29 cellular contexts compared by ENCODE assay signal in the genomic region with DNA sequence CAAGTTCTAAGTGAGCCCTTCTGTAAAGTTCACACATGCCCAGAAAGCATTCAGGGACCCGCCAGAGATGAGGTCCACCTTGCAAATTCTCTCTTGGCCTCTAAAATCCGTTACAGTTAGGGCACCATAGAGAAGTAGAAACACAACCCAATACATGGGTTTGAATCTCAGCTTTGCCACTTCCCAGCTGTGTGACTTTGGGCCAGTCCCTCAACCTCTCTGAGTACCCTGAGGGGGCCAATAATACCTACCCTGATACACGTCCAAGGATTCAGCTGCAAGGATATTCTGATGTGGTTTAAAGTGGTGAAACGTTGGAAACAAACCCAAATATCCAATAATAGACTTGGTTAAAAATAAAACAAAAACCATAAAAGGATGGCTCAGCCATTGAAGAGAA. TPM values are rescaled to one million over a fixed set of nuclear protein-coding genes. Genes with fewer than 3 reads are reported as not detected.
DNase-seq lines count a peak whose midpoint lies in the region; ATAC-seq, FAIRE-seq and TF ChIP-seq lines count a peak whose summit lies in the region.
"Had no signal": no experiment of that assay in that cellular context is flagged by ENCODE, and none has a peak within 500 bp of the region (broad histone marks: within the 10 kb centered on the region; RNA-seq: fewer than 3 reads in every experiment).

No MANE protein-coding gene starts in this region.

- TF ChIP-seq CTCF in HEK293 (tag by site-specific recombination; IDR thresholded peaks at IDR 0.05) = no peak
- TF ChIP-seq CTCF in K562 (IDR thresholded peaks at IDR 0.05 in 2 of 3, conservative IDR thresholded peaks at IDR 0.05 in 1 of 3; ENCODE audit: insufficient read depth in 2 of 3, low read depth in 1 of 3, low read length in 3 of 3) = no peak
- TF ChIP-seq CTCF in neural progenitor cell (IDR thresholded peaks at IDR 0.05) = no peak

- H3K79me2 ChIP-seq in K562 (ENCODE audit: control insufficient read depth, insufficient read depth, low read length) (no peaks in the 10 kb centered on the region), neural progenitor cell (ENCODE audit: low read depth) (peaks cover 38% of the 10 kb centered on the region)

- H3K27ac ChIP-seq in HEK293 (ENCODE audit: extremely low read depth, low read depth, low read length) = no peak overlapping the region
- no peak overlapping the region for H3K27ac ChIP-seq in K562 (ENCODE audit: extremely low read depth, low read depth, low read length)
- no peak overlapping the region for H3K27ac ChIP-seq in neural progenitor cell
- H3K27ac ChIP-seq: BLaER1 had no signal

- H3K9me1 ChIP-seq in K562 (ENCODE audit: control insufficient read depth, insufficient read depth, low read length) = no peaks in the 10 kb centered on the region

- WGBS in K562 (ENCODE audit: insufficient coverage, low coverage, missing lambda C conversion rate) = 0% methylated on average over 4 of the region's 4 CpGs

- peaks cover 41% of the 10 kb centered on the region for H3K27me3 Mint-ChIP-seq in neural progenitor cell (ENCODE audit: insufficient read depth, low read depth)

- peaks cover 71% of the 10 kb centered on the region for H3F3A ChIP-seq in neural progenitor cell (ENCODE audit: low read depth)

- H3K4me3 Mint-ChIP-seq in neural progenitor cell = no peak overlapping the region
- H3K4me3 Mint-ChIP-seq: CD4-positive, CD25-positive, alpha-beta regulatory T cell; CD8-positive, alpha-beta memory T cell had no signal

- peaks cover 24% of the 10 kb centered on the region for H3K4me1 Mint-ChIP-seq in neural progenitor cell

- no peaks in the 10 kb centered on the region for H3K36me3 Mint-ChIP-seq in neural progenitor cell
- H3K36me3 Mint-ChIP-seq: CD4-positive, CD25-positive, alpha-beta regulatory T cell had no signal

- no peak overlapping the region for H3K27ac Mint-ChIP-seq in neural progenitor cell
- H3K27ac Mint-ChIP-seq: CD14-positive monocyte; CD4-positive, alpha-beta memory T cell; CD4-positive, CD25-positive, alpha-beta regulatory T cell; CD8-positive, alpha-beta memory T cell had no signal

- H3K4me3 ChIP-seq in HEK293 (ENCODE audit: low read depth, low read length) (no peak overlapping the region), K562 (no peak overlapping the region), neural progenitor cell (no peak overlapping the region)
- H3K4me3 ChIP-seq: BLaER1, GM12878 had no signal

- H3K4me1 ChIP-seq in HEK293 (ENCODE audit: control insufficient read depth, insufficient read depth, low read length) (no peaks in the 10 kb centered on the region), K562 (replicated peaks in 1 of 2; ENCODE audit: control insufficient read depth in 2 of 2, insufficient read depth in 2 of 2, low read length in 2 of 2) (peaks cover 0 to 27% of the 10 kb centered on the region in 2 experiments; a peak in 3 of 5 replicates), neural progenitor cell (peaks cover 28% of the 10 kb centered on the region)
- H3K4me1 ChIP-seq: BE2C had no signal

- H3K36me3 ChIP-seq in HEK293 (ENCODE audit: control insufficient read depth in 2 of 2, insufficient read depth in 1 of 2, low read length in 2 of 2) (no peaks in the 10 kb centered on the region), K562 (ENCODE audit: control insufficient read depth, insufficient read depth, low read length) (no peaks in the 10 kb centered on the region), neural progenitor cell (no peaks in the 10 kb centered on the region)
- H3K36me3 ChIP-seq: BE2C, BLaER1 had no signal

- intact Hi-C loops in K562 (cut with micrococcal nuclease) = loop anchor here (2.0 to 10.0 kb wide), 4 partner anchors 125 to 452 kb away; no protein-coding TSS in a partner anchor

- in situ Hi-C loops in K562 (cut with MboI) = no loop called here

- POLR2A ChIA-PET in HEK293 (lab: Yijun Ruan, JAX) (no interaction called here), K562 (lab: Yijun Ruan, JAX) (interaction anchor here (0.6 kb wide), 1 partner anchor 225 kb away, joined by 3 read pairs; no protein-coding TSS in a partner anchor)

- H3K9me3 ChIP-seq in HEK293 (ENCODE audit: control insufficient read depth, insufficient read depth, low read depth, low read length) = no peaks in the 10 kb centered on the region
- no peaks in the 10 kb centered on the region for H3K9me3 ChIP-seq in K562 (replicated peaks; ENCODE audit: control insufficient read depth, insufficient read depth, low read depth, low read length)
- no peaks in the 10 kb centered on the region for H3K9me3 ChIP-seq in neural progenitor cell (ENCODE audit: low read depth)
- H3K9me3 ChIP-seq: BE2C had no signal

- peaks cover 15 to 40% of the 10 kb centered on the region in 2 experiments for H3K27me3 ChIP-seq in K562 (ENCODE audit: control insufficient read depth in 2 of 2, insufficient read depth in 2 of 2, low read length in 2 of 2)
- H3K27me3 ChIP-seq in neural progenitor cell = no peaks in the 10 kb centered on the region

- TF ChIP-seq POLR2A in K562 (conservative IDR thresholded peaks at IDR 0.05) = no peak

- TF ChIP-seq EP300 in K562 (IDR thresholded peaks at IDR 0.05; ENCODE audit: low read length) = no peak

- CTCF ChIA-PET in HEK293 (lab: Yijun Ruan, JAX) = interaction anchor here (0.6 to 1.2 kb wide), 5 partner anchors 19 to 452 kb away, joined by 3 read pairs; no protein-coding TSS in a partner anchor
- CTCF ChIA-PET in K562 (lab: Yijun Ruan, JAX; ENCODE audit: low intra/inter-chr PET ratio) = no interaction called here

- H4K20me1 ChIP-seq in K562 (replicated peaks; ENCODE audit: control insufficient read depth, insufficient read depth, low read length) (no peaks in the 10 kb centered on the region), neural progenitor cell (ENCODE audit: low read depth) (peaks cover 53% of the 10 kb centered on the region)

- H3K4me2 ChIP-seq in K562 (ENCODE audit: insufficient read depth, low read length) = no peak overlapping the region
- no peak overlapping the region for H3K4me2 ChIP-seq in neural progenitor cell

- H3K9ac ChIP-seq in K562 (ENCODE audit: insufficient read depth in 1 of 2, low read depth in 2 of 2, low read length in 2 of 2) = no peak overlapping the region
- no peak overlapping the region for H3K9ac ChIP-seq in neural progenitor cell
- H3K9ac ChIP-seq: BLaER1 had no signal

- TF ChIP-seq RAD21 in K562 (CRISPR knock-in tag; conservative IDR thresholded peaks at IDR 0.05 in 1 of 2, IDR thresholded peaks at IDR 0.05 in 1 of 2) = no peak

- DNase-seq in K562 (ENCODE audit: extremely low read depth in 1 of 4, low spot score in 3 of 4) = no peak
- DNase-seq in neural progenitor cell (ENCODE audit: low spot score) = no peak
- DNase-seq in LoVo (ENCODE audit: low spot score) = no peak
- DNase-seq: 8988T; ACHN; BE2C; C1 segment of cervical spinal cord; CD4-positive, alpha-beta memory T cell; CD4-positive, CD25-positive, alpha-beta regulatory T cell; CD8-positive, alpha-beta memory T cell; COR-L47; DMS 273 treated with DMSO at 0.1 percent for 48 hours; DMS153; DMS53; DMS79; DND-41; EL; GDM1 had no signal

- H3K9me3 Mint-ChIP-seq in neural progenitor cell = no peaks in the 10 kb centered on the region

- no TSS peak for BruUV-seq in K562 (replicated peaks; lab: Mats Ljungman, UMichigan)

- no peak for FAIRE-seq in K562 (lab: Jason Lieb, UNC)
- FAIRE-seq: A204.1, GM12878, GM12892, GM18507 had no signal

- ATAC-seq in K562 = no peak
- ATAC-seq: GM12878 had no signal

- H2AFZ ChIP-seq in K562 (ENCODE audit: low read depth, low read length) (no peak overlapping the region), neural progenitor cell (replicated peaks) (no peak overlapping the region)

RNA-seq across cellular contexts. Expression of gene LHX5, which starts 11.7 kb away (rescaled TPM):
- 0.25 TPM in 1 of 2 replicates, not detected in the other for total RNA-seq in K562 (2011; cell fraction: chromatin; rRNA removed; ENCODE audit: low replicate concordance)
- total RNA-seq in K562 (2011; cell fraction: nucleolus; rRNA removed) = 0.13 and 0.17 TPM in 2 replicates
- total RNA-seq in K562 (2011; cell fraction: nucleoplasm; rRNA removed) = not detected in 2 replicates
- 0.05 TPM in 1 of 2 replicates, not detected in the other for total RNA-seq in K562 (2014; rRNA removed)
- total RNA-seq in K562 (2014; rRNA removed; fragmentation: Illumina TruSeq; extraction: Trizol) = not detected in 2 replicates
- not detected in 2 replicates for total RNA-seq in K562 (2015; rRNA removed; fragmentation: Illumina TruSeq; extraction: Trizol)
- total RNA-seq in K562 (2021) = 0.04 and 0.16 TPM in 2 replicates
- polyA plus RNA-seq in K562 (2011; rRNA removed) = 0.09 and 0.17 TPM in 2 replicates
- polyA plus RNA-seq in K562 (2011; cell fraction: cytosol; rRNA removed) = 0.24 and 0.64 TPM in 2 replicates
- polyA plus RNA-seq in K562 (2011; cell fraction: nucleus; rRNA removed) = 0.25 and 0.34 TPM in 2 replicates
- polyA plus RNA-seq in K562 (2012) = 0.03 and 0.08 TPM in 2 replicates
- not detected in 2 replicates for polyA plus RNA-seq in K562 (2014; fragmentation: Illumina TruSeq; extraction: Trizol)
- polyA plus RNA-seq in K562 (2014; fragmentation: Nextera tagmentation; extraction: Ambion mirVana) = not detected
- polyA plus RNA-seq in K562 (2014; rRNA removed) = 0.08 TPM in 1 of 2 replicates, not detected in the other
- polyA minus RNA-seq in K562 (2011; rRNA and poly(A)+ RNA removed) = not detected in 2 replicates
- polyA minus RNA-seq in K562 (2011; cell fraction: cytosol; rRNA and poly(A)+ RNA removed) = not detected in 2 replicates
- 0.13 TPM in 1 of 2 replicates, not detected in the other for polyA minus RNA-seq in K562 (2011; cell fraction: nucleus; rRNA and poly(A)+ RNA removed)
- total RNA-seq in neural progenitor cell (ENCODE audit: low replicate concordance) = 48.4 and 98.7 TPM in 2 replicates
- total RNA-seq: A673; CD4-positive, alpha-beta memory T cell; CD4-positive, CD25-positive, alpha-beta regulatory T cell; CD8-positive, alpha-beta memory T cell; G401; GM12878 had no signal
- polyA plus RNA-seq: AG04450; CD14-positive monocyte; CD4-positive, alpha-beta memory T cell; CD4-positive, CD25-positive, alpha-beta regulatory T cell; CD8-positive, alpha-beta memory T cell had no signal

RNA-seq across cellular contexts. Expression of gene SDSL, which starts 37.8 kb away (rescaled TPM):
- 3.2 and 9.7 TPM in 2 replicates for total RNA-seq in K562 (2011; cell fraction: chromatin; rRNA removed; ENCODE audit: low replicate concordance)
- 6.1 and 7.5 TPM in 2 replicates for total RNA-seq in K562 (2011; cell fraction: nucleolus; rRNA removed)
- 7.0 and 15.4 TPM in 2 replicates for total RNA-seq in K562 (2011; cell fraction: nucleoplasm; rRNA removed)
- total RNA-seq in K562 (2014; rRNA removed) = 7.4 and 9.1 TPM in 2 replicates
- total RNA-seq in K562 (2014; rRNA removed; fragmentation: Illumina TruSeq; extraction: Trizol) = 1.1 and 1.7 TPM in 2 replicates
- 6.3 and 7.8 TPM in 2 replicates for total RNA-seq in K562 (2015; rRNA removed; fragmentation: Illumina TruSeq; extraction: Trizol)
- total RNA-seq in K562 (2021) = 8.4 and 9.1 TPM in 2 replicates
- polyA plus RNA-seq in K562 (2011; rRNA removed) = 9.8 and 10.9 TPM in 2 replicates
- 13.4 and 29.5 TPM in 2 replicates for polyA plus RNA-seq in K562 (2011; cell fraction: cytosol; rRNA removed)
- polyA plus RNA-seq in K562 (2011; cell fraction: nucleus; rRNA removed) = 5.6 and 8.8 TPM in 2 replicates
- 15.2 and 23.6 TPM in 2 replicates for polyA plus RNA-seq in K562 (2012)
- polyA plus RNA-seq in K562 (2014; fragmentation: Illumina TruSeq; extraction: Trizol) = 3.0 and 7.1 TPM in 2 replicates
- polyA plus RNA-seq in K562 (2014; fragmentation: Nextera tagmentation; extraction: Ambion mirVana) = 1 to 10 TPM in 1 of 2 experiments, under 1 TPM in 1; 0.31 to 2.0 TPM
- polyA plus RNA-seq in K562 (2014; rRNA removed) = 11.0 and 13.4 TPM in 2 replicates
- polyA minus RNA-seq in K562 (2011; rRNA and poly(A)+ RNA removed) = 2.8 and 3.7 TPM in 2 replicates
- 5.2 and 5.9 TPM in 2 replicates for polyA minus RNA-seq in K562 (2011; cell fraction: cytosol; rRNA and poly(A)+ RNA removed)
- 5.4 and 6.6 TPM in 2 replicates for polyA minus RNA-seq in K562 (2011; cell fraction: nucleus; rRNA and poly(A)+ RNA removed)
- 3.1 and 3.5 TPM in 2 replicates for total RNA-seq in neural progenitor cell (ENCODE audit: low replicate concordance)
- total RNA-seq: CD4-positive, CD25-positive, alpha-beta regulatory T cell had no signal
- polyA plus RNA-seq: CD4-positive, alpha-beta memory T cell; CD8-positive, alpha-beta memory T cell had no signal

RNA-seq across cellular contexts. Expression of gene SDS, which starts 56.3 kb away (rescaled TPM):
- total RNA-seq in K562 (2011; cell fraction: chromatin; rRNA removed; ENCODE audit: low replicate concordance) = not detected in 2 replicates
- not detected in 2 replicates for total RNA-seq in K562 (2011; cell fraction: nucleolus; rRNA removed)
- total RNA-seq in K562 (2011; cell fraction: nucleoplasm; rRNA removed) = not detected in 2 replicates
- 0.24 TPM in 1 of 2 replicates, not detected in the other for total RNA-seq in K562 (2014; rRNA removed)
- 0.07 TPM in 1 of 2 replicates, not detected in the other for total RNA-seq in K562 (2014; rRNA removed; fragmentation: Illumina TruSeq; extraction: Trizol)
- total RNA-seq in K562 (2015; rRNA removed; fragmentation: Illumina TruSeq; extraction: Trizol) = 0.60 and 1.1 TPM in 2 replicates
- 0.18 and 0.22 TPM in 2 replicates for total RNA-seq in K562 (2021)
- polyA plus RNA-seq in K562 (2011; rRNA removed) = 0.07 TPM in 1 of 2 replicates, not detected in the other
- polyA plus RNA-seq in K562 (2011; cell fraction: cytosol; rRNA removed) = 0.10 TPM in 1 of 2 replicates, not detected in the other
- 0.48 TPM in 1 of 2 replicates, not detected in the other for polyA plus RNA-seq in K562 (2011; cell fraction: nucleus; rRNA removed)
- polyA plus RNA-seq in K562 (2012) = 0.22 and 0.34 TPM in 2 replicates
- 0.09 and 0.10 TPM in 2 replicates for polyA plus RNA-seq in K562 (2014; fragmentation: Illumina TruSeq; extraction: Trizol)
- polyA plus RNA-seq in K562 (2014; fragmentation: Nextera tagmentation; extraction: Ambion mirVana) = under 1 TPM; 0.07 to 0.23 TPM
- polyA plus RNA-seq in K562 (2014; rRNA removed) = 0.15 and 0.30 TPM in 2 replicates
- not detected in 2 replicates for polyA minus RNA-seq in K562 (2011; rRNA and poly(A)+ RNA removed)
- polyA minus RNA-seq in K562 (2011; cell fraction: cytosol; rRNA and poly(A)+ RNA removed) = not detected in 2 replicates
- not detected in 2 replicates for polyA minus RNA-seq in K562 (2011; cell fraction: nucleus; rRNA and poly(A)+ RNA removed)
- total RNA-seq in neural progenitor cell (ENCODE audit: low replicate concordance) = 0.74 TPM in 1 of 2 replicates, not detected in the other
- total RNA-seq: A673; CD4-positive, CD25-positive, alpha-beta regulatory T cell; Daoy had no signal
- polyA plus RNA-seq: AG04450; CD4-positive, alpha-beta memory T cell; CD4-positive, CD25-positive, alpha-beta regulatory T cell; CD8-positive, alpha-beta memory T cell; GM12878 had no signal

Comparison
In these comparisons a context has a peak if more than half of its experiments do, and no peak if none do; other contexts are left out.
1. RNA of gene LHX5, which starts 11.7 kb away (total RNA-seq): 48.4 to 98.7 TPM in neural progenitor cell; 0.04 to 0.25 TPM in K562; every median in the first group is over 10 times any median in the second.